Comparison of ENCODE assay signal across 26 cellular contexts in genomic region chr2:106878206-106878605, GRCh38. TPM values are rescaled to one million over a fixed set of nuclear protein-coding genes. Genes with fewer than 3 reads are reported as not detected.
"Had no signal": no experiment of that assay in that cellular context is flagged by ENCODE, and none has a peak within 500 bp of the region (broad histone marks: within the 10 kb centered on the region; RNA-seq: fewer than 3 reads in every experiment).

No MANE protein-coding gene starts in this region.

- H3K4me3 ChIP-seq: stomach, suprapubic skin, testis, thoracic aorta, thyroid gland, tibial artery, tibial nerve, transverse colon, upper lobe of left lung, upper lobe of right lung, uterus, vagina had no signal

- H3K27me3 ChIP-seq: testis, thyroid gland, tibial artery, tibial nerve, transverse colon, upper lobe of left lung, uterus, vagina had no signal

- DNase-seq: stimulated activated CD4-positive, alpha-beta T cell treated with anti-CD3 and anti-CD28 coated beads, Interleukin-2, amount 100 ng/mL, for 48 hours; stimulated activated CD4-positive, alpha-beta T cell treated with anti-CD3 and anti-CD28 coated beads, Interleukin-4, amount 100 ng/mL, for 1 hour; stimulated activated CD4-positive, alpha-beta T cell treated with anti-CD3 and anti-CD28 coated beads, Interleukin-4, amount 100 ng/mL, for 24 hours; stimulated activated CD4-positive, alpha-beta T cell treated with anti-CD3 and anti-CD28 coated beads, Interleukin-4, amount 100 ng/mL, for 4 hours; stimulated activated CD8-positive, alpha-beta memory T cell treated with anti-CD3 and anti-CD28 coated beads, Interleukin-4, amount 100 ng/mL, for 48 hours; stimulated activated naive B cell treated with anti-CD40 and anti-IgM and Interleukin-4, amounts not matched to agents 10 μg/mL and 1 μg/mL and 100 μg/mL, for 72 hours; stimulated activated naive CD4-positive, alpha-beta T cell; stimulated activated naive CD4-positive, alpha-beta T cell treated with Interleukin-2 at 50 U/mL for 16 hours; stimulated activated naive CD8-positive, alpha-beta T cell treated with anti-CD3 and anti-CD28 coated beads, Interleukin-15, amount 100 ng/mL, for 72 hours; stimulated activated naive CD8-positive, alpha-beta T cell treated with anti-CD3 and anti-CD28 coated beads, Interleukin-15, Interleukin-2, amounts not matched to agents 100 U/mL and 50 U/mL, for 24 hours; stomach; substantia nigra; testis; thyroid gland; tibial artery; transverse colon; trophoblast cell; upper lobe of left lung; upper lobe of right lung; uterus had no signal

- H3K27ac ChIP-seq: stomach, suprapubic skin, testis, thyroid gland, tibial artery, tibial nerve, transverse colon, upper lobe of left lung, upper lobe of right lung, uterus, vagina had no signal

- H3K36me3 ChIP-seq: stomach, suprapubic skin, thoracic aorta, thyroid gland, tibial artery, tibial nerve, transverse colon, upper lobe of left lung, upper lobe of right lung, uterus, vagina had no signal

- H3K4me1 ChIP-seq: stomach, suprapubic skin, testis, tibial nerve, transverse colon, upper lobe of left lung, upper lobe of right lung, uterus, vagina had no signal

- ATAC-seq: stimulated activated effector memory CD8-positive, alpha-beta T cell treated with anti-CD3 and anti-CD28 coated beads, Interleukin-12 subunit alpha, Interleukin-12 subunit beta, amount 100 ng/mL, for 72 hours; stimulated activated memory B cell treated with anti-CD40 and anti-IgM and Interleukin-4, amounts not matched to agents 10 μg/mL and 1 μg/mL and 100 μg/mL, for 72 hours; stimulated activated naive B cell treated with anti-CD40 and anti-IgM and Interleukin-4, amounts not matched to agents 10 μg/mL and 1 μg/mL and 100 μg/mL, for 72 hours; stimulated activated naive CD8-positive, alpha-beta T cell treated with anti-CD3 and anti-CD28 coated beads, Interleukin-15, amount 100 ng/mL, for 72 hours; stimulated activated naive CD8-positive, alpha-beta T cell treated with anti-CD3 and anti-CD28 coated beads, Interleukin-15, Interleukin-2, amounts not matched to agents 100 U/mL and 50 U/mL, for 24 hours; upper lobe of right lung had no signal

- H3K9me3 ChIP-seq: stomach, suprapubic skin, testis, thoracic aorta, thyroid gland, tibial artery, tibial nerve, transverse colon, upper lobe of left lung, upper lobe of right lung, uterus, vagina had no signal

RNA-seq across cellular contexts. Expression of gene ST6GAL2, which starts 7.8 kb away (rescaled TPM):
- total RNA-seq: tibial nerve had no signal
